In genomic region chr2:1259746-1260145, GRCh38 we compare ENCODE assay signal across 24 cellular contexts.
DNase-seq lines count a peak whose midpoint lies in the region; ATAC-seq, FAIRE-seq and TF ChIP-seq lines count a peak whose summit lies in the region.
"Had no signal": no experiment of that assay in that cellular context is flagged by ENCODE, and none has a peak within 500 bp of the region (broad histone marks: within the 10 kb centered on the region; RNA-seq: fewer than 3 reads in every experiment).

No MANE protein-coding gene starts in this region.

- H3K4me2 ChIP-seq in HepG2 (ENCODE audit: low read depth, low read length), result no peak overlapping the region
- H3K4me2 ChIP-seq: BLaER1 had no signal

- H3K4me1 ChIP-seq in HepG2 (ENCODE audit: insufficient read depth, low read length), result no peaks in the 10 kb centered on the region
- H3K4me1 ChIP-seq in right lobe of liver, result no peaks in the 10 kb centered on the region
- no peaks in the 10 kb centered on the region for H3K4me1 ChIP-seq in ascending aorta
- H3K4me1 ChIP-seq: BE2C had no signal

- BruUV-seq in HepG2 (replicated peaks; lab: Mats Ljungman, UMichigan), result no TSS peak

- H3K9me3 ChIP-seq in HepG2 (ENCODE audit: low read length), result no peaks in the 10 kb centered on the region
- H3K9me3 ChIP-seq in right lobe of liver, result no peaks in the 10 kb centered on the region
- no peaks in the 10 kb centered on the region for H3K9me3 ChIP-seq in ascending aorta
- H3K9me3 ChIP-seq: BE2C had no signal

- H3K36me3 ChIP-seq in HepG2 (replicated peaks in 1 of 2; ENCODE audit: control insufficient read depth in 1 of 2, insufficient read depth in 2 of 2, low read length in 2 of 2), result no peaks in the 10 kb centered on the region
- no peaks in the 10 kb centered on the region for H3K36me3 ChIP-seq in right lobe of liver
- H3K36me3 ChIP-seq in ascending aorta, result no peaks in the 10 kb centered on the region
- H3K36me3 ChIP-seq: BE2C, BLaER1 had no signal

- CTCF ChIA-PET in HepG2 (lab: Yijun Ruan, JAX; ENCODE audit: low intra/inter-chr PET ratio, low total read pairs), result no interaction called here

- H3K27me3 ChIP-seq in HepG2 (ENCODE audit: control insufficient read depth in 1 of 2, insufficient read depth in 2 of 2, low read length in 2 of 2) (peaks cover 0 to 25% of the 10 kb centered on the region in 2 experiments; a peak in 2 of 5 replicates), right lobe of liver (no peaks in the 10 kb centered on the region), ascending aorta (no peaks in the 10 kb centered on the region)
- H3K27me3 ChIP-seq: BE2C, BLaER1 had no signal

- in situ Hi-C loops in HepG2 (cut with HindIII; ENCODE audit: extremely low pct_ligation_motif_present, low pct_unique_long_range_greater_than_20kb), result no loop called here

- intact Hi-C loops in HepG2 (cut with micrococcal nuclease; ENCODE audit: unreplicated experiment) (no loop called here), right lobe of liver (cut with DNase I) (no loop called here), ascending aorta (cut with DNase I) (no loop called here)

- H3K4me3 ChIP-seq in HepG2 (replicated peaks in 1 of 3; ENCODE audit: insufficient read depth in 1 of 3, low read depth in 2 of 3, low read length in 3 of 3) (no peak overlapping the region), right lobe of liver (no peak overlapping the region), ascending aorta (no peak overlapping the region)
- H3K4me3 ChIP-seq: BLaER1, GM12878 had no signal

- no peak overlapping the region for H3K27ac ChIP-seq in HepG2 (ENCODE audit: extremely low read length, insufficient read depth, low read length)
- no peak overlapping the region for H3K27ac ChIP-seq in right lobe of liver
- no peak overlapping the region for H3K27ac ChIP-seq in ascending aorta
- H3K27ac ChIP-seq: 22Rv1, BLaER1 had no signal

- FAIRE-seq in HepG2 (lab: Jason Lieb, UNC), result peak; percentile 12
- FAIRE-seq: GM12878, GM12892, GM18507 had no signal

- POLR2A ChIA-PET in HepG2 (lab: Yijun Ruan, JAX), result no interaction called here

- 30% methylated on average over 9 of the region's 9 CpGs for WGBS in HepG2 (ENCODE audit: low lambda C conversion rate)
- WGBS in right lobe of liver (ENCODE audit: insufficient coverage, low coverage, low lambda C conversion rate, missing lambda C conversion rate), result 62% methylated on average over 9 of the region's 9 CpGs

- TF ChIP-seq EP300 in HepG2 (IDR thresholded peaks at IDR 0.05; ENCODE audit: low read depth in 2 of 2, low read length in 2 of 2) (no peak), HepG2 (CRISPR knock-in tag; IDR thresholded peaks at IDR 0.05; ENCODE audit: borderline replicate concordance) (no peak)

- TF ChIP-seq POLR2A in HepG2 (IDR thresholded peaks at IDR 0.05; ENCODE audit: insufficient read depth in 1 of 2, low read depth in 2 of 2, low read length in 2 of 2), result no peak
- TF ChIP-seq POLR2A in right lobe of liver (IDR thresholded peaks at IDR 0.05), result no peak

- DNase-seq in HepG2 (ENCODE audit: low spot score), result no peak
- DNase-seq in right lobe of liver, result no peak
- peak; percentile 52 for DNase-seq in islet precursor cell
- no peak for DNase-seq in ascending aorta (ENCODE audit: low spot score in 2 of 2)
- no peak for DNase-seq in activated naive CD4-positive, alpha-beta T cell (lab: John Stamatoyannopoulos, UW)
- DNase-seq: ACHN; BE2C; C1 segment of cervical spinal cord; CD4-positive, alpha-beta memory T cell; CD4-positive, CD25-positive, alpha-beta regulatory T cell; CD8-positive, alpha-beta memory T cell; COR-L47; DMS 273 treated with DMSO at 0.1 percent for 48 hours; DMS153; DMS53; DMS79; DND-41; EL; GDM1 had no signal

- TF ChIP-seq RAD21 in HepG2 (CRISPR knock-in tag; IDR thresholded peaks at IDR 0.05), result no peak

- no peaks in the 10 kb centered on the region for H4K20me1 ChIP-seq in HepG2 (ENCODE audit: insufficient read depth, low read length)
- H4K20me1 ChIP-seq: BLaER1 had no signal

- H2AFZ ChIP-seq in HepG2 (ENCODE audit: low read length), result no peak overlapping the region

- TF ChIP-seq CTCF in HepG2 (CRISPR knock-in tag; IDR thresholded peaks at IDR 0.05) (no peak), right lobe of liver (IDR thresholded peaks at IDR 0.05) (no peak), ascending aorta (IDR thresholded peaks at IDR 0.05) (no peak)

- ATAC-seq in HepG2, result no peak
- no peak for ATAC-seq in right lobe of liver
- ATAC-seq: GM12878 had no signal

- H3K9ac ChIP-seq in HepG2 (ENCODE audit: insufficient read depth, low read depth, low read length), result no peak overlapping the region
- H3K9ac ChIP-seq: BLaER1 had no signal

- no peaks in the 10 kb centered on the region for H3K79me2 ChIP-seq in HepG2 (ENCODE audit: insufficient read depth, low read length)

TF ChIP-seq in HepG2, 621 proteins besides CTCF, POLR2A, EP300 and RAD21:
- no peak for TF ChIP-seq ZNF512 (CRISPR knock-in tag; IDR thresholded peaks at IDR 0.05)
- no peak for TF ChIP-seq ZNF3 (CRISPR knock-in tag; IDR thresholded peaks at IDR 0.05)
